ENCODE assay signal across 10 cellular contexts in genomic region chrX:37993857-37994619, GRCh38. TPM values are rescaled to one million over a fixed set of nuclear protein-coding genes. Genes with fewer than 3 reads are reported as not detected.
A peak's percentile ranks its signal among the peaks of the same experiment; 100 is the strongest.
DNase-seq lines count a peak whose midpoint lies in the region; ATAC-seq, FAIRE-seq and TF ChIP-seq lines count a peak whose summit lies in the region.
"Had no signal": no experiment of that assay in that cellular context is flagged by ENCODE, and none has a peak within 500 bp of the region (broad histone marks: within the 10 kb centered on the region; RNA-seq: fewer than 3 reads in every experiment).

No MANE protein-coding gene starts in this region.

- H3K27me3 Mint-ChIP-seq in stimulated activated naive CD8-positive, alpha-beta T cell treated with anti-CD3 and anti-CD28 coated beads, Interleukin-15, amount 100 ng/mL, for 72 hours, result no peaks in the 10 kb centered on the region

- TF ChIP-seq CTCF in colonic mucosa (IDR thresholded peaks at IDR 0.05), result no peak
- no peak for TF ChIP-seq CTCF in D721Med (IDR thresholded peaks at IDR 0.05; ENCODE audit: insufficient read depth, missing control alignments)

- H3K9ac ChIP-seq in colonic mucosa (ENCODE audit: low read depth in 2 of 2, low read length in 2 of 2), result no peak overlapping the region

- H3K4me1 ChIP-seq in colonic mucosa, result no peaks in the 10 kb centered on the region

- H3K4me1 Mint-ChIP-seq in stimulated activated naive CD8-positive, alpha-beta T cell treated with anti-CD3 and anti-CD28 coated beads, Interleukin-15, amount 100 ng/mL, for 72 hours, result no peaks in the 10 kb centered on the region

- H3K4me3 ChIP-seq in colonic mucosa, result no peak overlapping the region

- H3K27ac ChIP-seq in colonic mucosa, result peak overlapping the region; percentile 49

- peak overlapping the region in 1 of 2 donors; percentile 61 for H3K27ac Mint-ChIP-seq in stimulated activated naive CD8-positive, alpha-beta T cell treated with anti-CD3 and anti-CD28 coated beads, Interleukin-15, amount 100 ng/mL, for 72 hours

- no peaks in the 10 kb centered on the region for H3K9me3 Mint-ChIP-seq in stimulated activated naive CD8-positive, alpha-beta T cell treated with anti-CD3 and anti-CD28 coated beads, Interleukin-15, amount 100 ng/mL, for 72 hours

- H3K4me3 Mint-ChIP-seq in stimulated activated naive CD8-positive, alpha-beta T cell treated with anti-CD3 and anti-CD28 coated beads, Interleukin-15, amount 100 ng/mL, for 72 hours, result no peak overlapping the region

- H3K9me3 ChIP-seq in colonic mucosa, result no peaks in the 10 kb centered on the region
- H3K9me3 ChIP-seq: Caco-2 had no signal

- no peak for FAIRE-seq in D721Med (lab: Jason Lieb, UNC)

- H3K27me3 ChIP-seq in colonic mucosa, result no peaks in the 10 kb centered on the region

- no peaks in the 10 kb centered on the region for H3K36me3 ChIP-seq in colonic mucosa

- no peak for DNase-seq in stimulated activated naive CD8-positive, alpha-beta T cell treated with anti-CD3 and anti-CD28 coated beads, Interleukin-15, amount 100 ng/mL, for 72 hours
- no peak for DNase-seq in stimulated activated naive CD8-positive, alpha-beta T cell treated with anti-CD3 and anti-CD28 coated beads, Interleukin-15, Interleukin-2, amounts not matched to agents 100 U/mL and 50 U/mL, for 24 hours
- DNase-seq in M059J (ENCODE audit: low read depth) (peak; percentile 35), colonic mucosa (peak; percentile 72), D721Med (ENCODE audit: insufficient read length, low spot score) (no peak), NCI-H82 (lab: John Stamatoyannopoulos, UW) (no peak), amniotic stem cell (lab: John Stamatoyannopoulos, UW) (no peak)
- no peak for DNase-seq in activated CD8-positive, alpha-beta memory T cell treated with anti-CD3 and anti-CD28 coated beads, Interleukin-2, amount 50 U/mL, for 48 hours
- DNase-seq: Caco-2, occipital lobe had no signal

- intact Hi-C loops in colonic mucosa (cut with DNase I), result no loop called here

- ATAC-seq in stimulated activated naive CD8-positive, alpha-beta T cell treated with anti-CD3 and anti-CD28 coated beads, Interleukin-15, amount 100 ng/mL, for 72 hours, result peak; percentile 57
- ATAC-seq in stimulated activated naive CD8-positive, alpha-beta T cell treated with anti-CD3 and anti-CD28 coated beads, Interleukin-15, Interleukin-2, amounts not matched to agents 100 U/mL and 50 U/mL, for 24 hours, result no peak

RNA-seq across cellular contexts. Expression of gene SYTL5, which starts 12.3 kb away (rescaled TPM):
- total RNA-seq in M059J (2014; rRNA removed; shearing (Covaris generic)), result 18.2 and 23.1 TPM in 2 replicates
- 1 to 10 TPM; 5.4 to 7.1 TPM for total RNA-seq in colonic mucosa

Comparison
In these comparisons a context has a peak if more than half of its experiments do, and no peak if none do; other contexts are left out.
1. DNase-seq: peak in M059J (single experiment) and colonic mucosa (single experiment); none in stimulated activated naive CD8-positive, alpha-beta T cell treated with anti-CD3 and anti-CD28 coated beads, Interleukin-15, amount 100 ng/mL, for 72 hours (0 of 2), stimulated activated naive CD8-positive, alpha-beta T cell treated with anti-CD3 and anti-CD28 coated beads, Interleukin-15, Interleukin-2, amounts not matched to agents 100 U/mL and 50 U/mL, for 24 hours (single experiment), D721Med (single experiment), activated CD8-positive, alpha-beta memory T cell treated with anti-CD3 and anti-CD28 coated beads, Interleukin-2, amount 50 U/mL, for 48 hours (single experiment), NCI-H82 (single experiment) and amniotic stem cell (single experiment).